In genomic region chr19:54502518-54503048, GRCh38 we compare ENCODE assay signal across 1 cellular context.
TF ChIP-seq lines count a peak whose summit lies in the region.

TSS of gene LAIR2 (plus strand) at chr19:54502831. CDS start at chr19:54502919, 88 bp downstream.

TF ChIP-seq in GM12878, 131 proteins besides CTCF, POLR2A, EP300 and RAD21 (continued from another document):
- no peak for TF ChIP-seq KLF5 (IDR thresholded peaks at IDR 0.05; ENCODE audit: partially characterized antibody)
